ENCODE assay signal across 9 cellular contexts in genomic region chr11:66981976-66982578, GRCh38. TPM values are rescaled to one million over a fixed set of nuclear protein-coding genes. Genes with fewer than 3 reads are reported as not detected.
DNase-seq lines count a peak whose midpoint lies in the region; ATAC-seq and TF ChIP-seq lines count a peak whose summit lies in the region.
"Had no signal": no experiment of that assay in that cellular context is flagged by ENCODE, and none has a peak within 500 bp of the region (broad histone marks: within the 10 kb centered on the region; RNA-seq: fewer than 3 reads in every experiment).

No MANE protein-coding gene starts in this region.

- no peak overlapping the region for H3K27ac Mint-ChIP-seq in activated CD8-positive, alpha-beta T cell treated with anti-CD3 and anti-CD28 coated beads for 36 hours
- H3K27ac Mint-ChIP-seq in activated CD8-positive, alpha-beta T cell treated with anti-CD3 and anti-CD28 coated beads, Interleukin-2, amount 10 ng/mL, durations not matched to agents 7 days and 5 days: no peak overlapping the region
- H3K27ac Mint-ChIP-seq: CD4-positive, alpha-beta T cell had no signal

- CTCF ChIA-PET in activated CD8-positive, alpha-beta T cell treated with anti-CD3 and anti-CD28 coated beads for 36 hours (lab: Charles Lee): interaction anchor here (1.0 kb wide), 1 partner anchor 11 kb away, joined by 3 read pairs; no protein-coding TSS in a partner anchor
- CTCF ChIA-PET in activated CD8-positive, alpha-beta T cell treated with anti-CD3 and anti-CD28 coated beads, Interleukin-2, amount 10 ng/mL, durations not matched to agents 7 days and 5 days (lab: Charles Lee): no interaction called here

- no peak for TF ChIP-seq CTCF in activated CD8-positive, alpha-beta T cell treated with anti-CD3 and anti-CD28 coated beads for 36 hours (IDR thresholded peaks at IDR 0.05)
- no peak for TF ChIP-seq CTCF in GM10266 (IDR thresholded peaks at IDR 0.05; ENCODE audit: control insufficient read depth, insufficient read depth, low read depth, missing control alignments)

- H3K4me1 Mint-ChIP-seq in activated CD8-positive, alpha-beta T cell treated with anti-CD3 and anti-CD28 coated beads for 36 hours (ENCODE audit: low read depth): peaks cover 7% of the 10 kb centered on the region
- H3K4me1 Mint-ChIP-seq in activated CD8-positive, alpha-beta T cell treated with anti-CD3 and anti-CD28 coated beads, Interleukin-2, amount 10 ng/mL, durations not matched to agents 7 days and 5 days (ENCODE audit: low read depth): peaks cover 5% of the 10 kb centered on the region

- ATAC-seq in activated CD8-positive, alpha-beta T cell treated with anti-CD3 and anti-CD28 coated beads for 36 hours: no peak
- no peak for ATAC-seq in activated CD8-positive, alpha-beta T cell treated with anti-CD3 and anti-CD28 coated beads, Interleukin-2, amount 10 ng/mL, durations not matched to agents 7 days and 5 days
- ATAC-seq in Right ventricle myocardium inferior: peak; percentile 15

- peaks cover 5% of the 10 kb centered on the region for H3K27me3 Mint-ChIP-seq in activated CD8-positive, alpha-beta T cell treated with anti-CD3 and anti-CD28 coated beads for 36 hours
- peaks cover 7% of the 10 kb centered on the region for H3K27me3 Mint-ChIP-seq in activated CD8-positive, alpha-beta T cell treated with anti-CD3 and anti-CD28 coated beads, Interleukin-2, amount 10 ng/mL, durations not matched to agents 7 days and 5 days (ENCODE audit: low read depth)

- peak; percentile 66 for DNase-seq in activated CD8-positive, alpha-beta T cell treated with anti-CD3 and anti-CD28 coated beads for 36 hours
- DNase-seq in activated CD8-positive, alpha-beta T cell treated with anti-CD3 and anti-CD28 coated beads, Interleukin-2, amount 10 ng/mL, durations not matched to agents 7 days and 5 days: no peak
- DNase-seq in NCI-H2081 (lab: John Stamatoyannopoulos, UW) (peak; percentile 74 to 89), UCSD-AML1 (lab: John Stamatoyannopoulos, UW; ENCODE audit: unreplicated experiment) (peak; percentile 59), Right ventricle myocardium inferior (ENCODE audit: missing footprints) (peak; percentile 91), GM10266 (ENCODE audit: extremely low spot score) (no peak)
- DNase-seq in stimulated activated CD4-positive, alpha-beta T cell treated with anti-CD3 and anti-CD28 coated beads, Interleukin-4, amount 100 ng/mL, for 24 hours: peak; percentile 20
- DNase-seq in activated effector memory CD4-positive, alpha-beta T cell treated with anti-CD3 and anti-CD28 coated beads, Interleukin-2, amount 50 U/mL, for 16 hours: no peak

- peaks cover 3% of the 10 kb centered on the region for H3K9me3 Mint-ChIP-seq in activated CD8-positive, alpha-beta T cell treated with anti-CD3 and anti-CD28 coated beads for 36 hours
- H3K9me3 Mint-ChIP-seq in activated CD8-positive, alpha-beta T cell treated with anti-CD3 and anti-CD28 coated beads, Interleukin-2, amount 10 ng/mL, durations not matched to agents 7 days and 5 days (ENCODE audit: insufficient read depth): no peaks in the 10 kb centered on the region
- H3K9me3 Mint-ChIP-seq: CD4-positive, alpha-beta T cell had no signal

- POLR2A ChIA-PET in activated CD8-positive, alpha-beta T cell treated with anti-CD3 and anti-CD28 coated beads for 36 hours (lab: Charles Lee): no interaction called here
- POLR2A ChIA-PET in activated CD8-positive, alpha-beta T cell treated with anti-CD3 and anti-CD28 coated beads, Interleukin-2, amount 10 ng/mL, durations not matched to agents 7 days and 5 days (lab: Charles Lee): no interaction called here

- intact Hi-C loops in activated CD8-positive, alpha-beta T cell treated with anti-CD3 and anti-CD28 coated beads for 36 hours (cut with micrococcal nuclease): no loop called here
- intact Hi-C loops in Right ventricle myocardium inferior (cut with DNase I): no loop called here

- H3K36me3 Mint-ChIP-seq in activated CD8-positive, alpha-beta T cell treated with anti-CD3 and anti-CD28 coated beads for 36 hours (ENCODE audit: low read depth): no peaks in the 10 kb centered on the region
- no peaks in the 10 kb centered on the region for H3K36me3 Mint-ChIP-seq in activated CD8-positive, alpha-beta T cell treated with anti-CD3 and anti-CD28 coated beads, Interleukin-2, amount 10 ng/mL, durations not matched to agents 7 days and 5 days (ENCODE audit: low read depth)

- H3K4me3 Mint-ChIP-seq in activated CD8-positive, alpha-beta T cell treated with anti-CD3 and anti-CD28 coated beads for 36 hours: no peak overlapping the region
- H3K4me3 Mint-ChIP-seq in activated CD8-positive, alpha-beta T cell treated with anti-CD3 and anti-CD28 coated beads, Interleukin-2, amount 10 ng/mL, durations not matched to agents 7 days and 5 days: no peak overlapping the region
- H3K4me3 Mint-ChIP-seq: CD4-positive, alpha-beta T cell had no signal

RNA-seq across cellular contexts. Expression of gene C11orf86, which starts 7.0 kb away (rescaled TPM):
- total RNA-seq in activated CD8-positive, alpha-beta T cell treated with anti-CD3 and anti-CD28 coated beads for 36 hours: not detected
- total RNA-seq in activated CD8-positive, alpha-beta T cell treated with anti-CD3 and anti-CD28 coated beads, Interleukin-2, amount 10 ng/mL, durations not matched to agents 7 days and 5 days: not detected
- total RNA-seq in Right ventricle myocardium inferior: not detected
- total RNA-seq: CD4-positive, alpha-beta T cell had no signal

RNA-seq across cellular contexts. Expression of gene PC, which starts 23.9 kb away (rescaled TPM):
- 1 to 10 TPM; 5.6 to 6.5 TPM for total RNA-seq in activated CD8-positive, alpha-beta T cell treated with anti-CD3 and anti-CD28 coated beads for 36 hours
- 10 to 100 TPM; 10.4 to 11.7 TPM for total RNA-seq in activated CD8-positive, alpha-beta T cell treated with anti-CD3 and anti-CD28 coated beads, Interleukin-2, amount 10 ng/mL, durations not matched to agents 7 days and 5 days
- total RNA-seq in Right ventricle myocardium inferior: 7.5 TPM

RNA-seq across cellular contexts. Expression of gene SYT12, which starts 40.9 kb away (rescaled TPM):
- total RNA-seq in activated CD8-positive, alpha-beta T cell treated with anti-CD3 and anti-CD28 coated beads for 36 hours: not detected
- total RNA-seq in activated CD8-positive, alpha-beta T cell treated with anti-CD3 and anti-CD28 coated beads, Interleukin-2, amount 10 ng/mL, durations not matched to agents 7 days and 5 days: not detected
- 0.32 TPM for total RNA-seq in Right ventricle myocardium inferior
- total RNA-seq: CD4-positive, alpha-beta T cell had no signal

Comparison
In these comparisons a context has a peak if more than half of its experiments do, and no peak if none do; other contexts are left out.
1. DNase-seq: peak in activated CD8-positive, alpha-beta T cell treated with anti-CD3 and anti-CD28 coated beads for 36 hours (single experiment), NCI-H2081 (2 of 2), UCSD-AML1 (single experiment), Right ventricle myocardium inferior (single experiment) and stimulated activated CD4-positive, alpha-beta T cell treated with anti-CD3 and anti-CD28 coated beads, Interleukin-4, amount 100 ng/mL, for 24 hours (single experiment); none in activated CD8-positive, alpha-beta T cell treated with anti-CD3 and anti-CD28 coated beads, Interleukin-2, amount 10 ng/mL, durations not matched to agents 7 days and 5 days (single experiment), GM10266 (single experiment) and activated effector memory CD4-positive, alpha-beta T cell treated with anti-CD3 and anti-CD28 coated beads, Interleukin-2, amount 50 U/mL, for 16 hours (single experiment).